In genomic region chr6:144158133-144158532, GRCh38 we compare ENCODE assay signal across 10 cellular contexts. TPM values are rescaled to one million over a fixed set of nuclear protein-coding genes. Genes with fewer than 3 reads are reported as not detected.
DNase-seq lines count a peak whose midpoint lies in the region; ATAC-seq, FAIRE-seq and TF ChIP-seq lines count a peak whose summit lies in the region.
"Had no signal": no experiment of that assay in that cellular context is flagged by ENCODE, and none has a peak within 500 bp of the region (broad histone marks: within the 10 kb centered on the region; RNA-seq: fewer than 3 reads in every experiment).

No MANE protein-coding gene starts in this region.

- peaks cover 14% of the 10 kb centered on the region for H3K4me1 ChIP-seq in astrocyte (ENCODE audit: insufficient read depth, low read length)
- H3K4me1 ChIP-seq in subcutaneous abdominal adipose tissue (ENCODE audit: control insufficient read depth in 5 of 5, insufficient read depth in 5 of 5, low read length in 5 of 5): peaks cover 19 to 79% (median 71%) of the 10 kb centered on the region in 5 donors
- H3K4me1 ChIP-seq: parathyroid adenoma had no signal

- no peaks in the 10 kb centered on the region for H3K27me3 ChIP-seq in astrocyte (ENCODE audit: insufficient read depth, low read length)
- no peaks in the 10 kb centered on the region for H3K27me3 ChIP-seq in subcutaneous abdominal adipose tissue (ENCODE audit: control insufficient read depth in 5 of 5, insufficient read depth in 4 of 5, low read length in 5 of 5)

- H3K4me1 Mint-ChIP-seq in astrocyte (ENCODE audit: low read depth, unreplicated experiment): peaks cover 19% of the 10 kb centered on the region
- H3K4me1 Mint-ChIP-seq in endothelial cell (ENCODE audit: unreplicated experiment): no peaks in the 10 kb centered on the region

- H3K9ac ChIP-seq in astrocyte (ENCODE audit: low read length): no peak overlapping the region
- H3K9ac ChIP-seq in subcutaneous abdominal adipose tissue (ENCODE audit: low read length in 5 of 5): peak overlapping the region in 2 of 5 donors; percentile 42 to 49
- H3K9ac ChIP-seq: parathyroid adenoma had no signal

- H3K27ac Mint-ChIP-seq in astrocyte (ENCODE audit: unreplicated experiment) (peak overlapping the region; percentile 24), endothelial cell (ENCODE audit: unreplicated experiment) (no peak overlapping the region)

- H3K27ac ChIP-seq in astrocyte (ENCODE audit: low read depth, low read length) (no peak overlapping the region), subcutaneous abdominal adipose tissue (ENCODE audit: low read depth, low read length) (peak overlapping the region; percentile 82)
- H3K27ac ChIP-seq: parathyroid adenoma had no signal

- H2AFZ ChIP-seq in astrocyte (ENCODE audit: low read depth, low read length): no peak overlapping the region
- H2AFZ ChIP-seq: parathyroid adenoma had no signal

- H3K36me3 ChIP-seq in astrocyte (ENCODE audit: insufficient read depth, low read length) (no peaks in the 10 kb centered on the region), subcutaneous abdominal adipose tissue (ENCODE audit: control insufficient read depth in 5 of 5, insufficient read depth in 5 of 5, low read length in 5 of 5) (peaks cover 0 to 5% (median 0%) of the 10 kb centered on the region in 5 donors)

- H3K9me3 ChIP-seq in astrocyte (ENCODE audit: insufficient read depth, low read depth, low read length) (no peaks in the 10 kb centered on the region), subcutaneous abdominal adipose tissue (ENCODE audit: control insufficient read depth in 5 of 5, low read length in 5 of 5) (no peaks in the 10 kb centered on the region)

- peak overlapping the region; percentile 22 for H3K4me2 ChIP-seq in astrocyte (ENCODE audit: low read length)

- FAIRE-seq in astrocyte (lab: Jason Lieb, UNC): peak; percentile 93

- H3K4me3 ChIP-seq in astrocyte (ENCODE audit: insufficient read depth, low read depth, low read length) (no peak overlapping the region), subcutaneous abdominal adipose tissue (ENCODE audit: low read depth in 1 of 5, low read length in 5 of 5) (no peak overlapping the region)

- ATAC-seq in GM19328 (IDR thresholded peaks at IDR 0.05; ENCODE audit: unreplicated experiment) (no peak), HG02938 (IDR thresholded peaks at IDR 0.05; ENCODE audit: unreplicated experiment) (no peak)

- H3K36me3 Mint-ChIP-seq in astrocyte (ENCODE audit: low read depth, unreplicated experiment): no peaks in the 10 kb centered on the region
- H3K36me3 Mint-ChIP-seq in endothelial cell (ENCODE audit: low read depth, unreplicated experiment): no peaks in the 10 kb centered on the region

- H3K79me2 ChIP-seq in astrocyte (ENCODE audit: insufficient read depth, low read length): no peaks in the 10 kb centered on the region
- H3K79me2 ChIP-seq: parathyroid adenoma had no signal

- DNase-seq in HK-2 (ENCODE audit: unreplicated experiment): peak; percentile 47
- DNase-seq in astrocyte (ENCODE audit: low read depth): peak; percentile 92
- peak; percentile 42 for DNase-seq in iPS-NIHi11 (ENCODE audit: low spot score)
- DNase-seq in endothelial cell (ENCODE audit: low spot score): no peak
- DNase-seq: NCI-H2081 had no signal

- H3K9me3 Mint-ChIP-seq in astrocyte (ENCODE audit: unreplicated experiment) (no peaks in the 10 kb centered on the region), endothelial cell (ENCODE audit: unreplicated experiment) (no peaks in the 10 kb centered on the region)
- H3K9me3 Mint-ChIP-seq: dendritic cell treated with granulocyte-macrophage colony-stimulating factor and Interleukin-4, amounts not matched to agents 40 ng/mL and 50 ng/mL, for 4 days had no signal

- peaks cover 7% of the 10 kb centered on the region for H3K27me3 Mint-ChIP-seq in astrocyte (ENCODE audit: low read depth, unreplicated experiment)
- peaks cover 3% of the 10 kb centered on the region for H3K27me3 Mint-ChIP-seq in endothelial cell (ENCODE audit: unreplicated experiment)
- H3K27me3 Mint-ChIP-seq: dendritic cell treated with granulocyte-macrophage colony-stimulating factor and Interleukin-4, amounts not matched to agents 40 ng/mL and 50 ng/mL, for 4 days had no signal

- no peaks in the 10 kb centered on the region for H4K20me1 ChIP-seq in astrocyte (ENCODE audit: insufficient read depth, low read length)

- TF ChIP-seq CTCF in astrocyte (IDR thresholded peaks at IDR 0.05; ENCODE audit: insufficient read depth, low read depth, low read length) (no peak), endothelial cell (IDR thresholded peaks at IDR 0.05; ENCODE audit: unreplicated experiment) (no peak)

- H3K4me3 Mint-ChIP-seq in astrocyte (ENCODE audit: unreplicated experiment) (no peak overlapping the region), endothelial cell (ENCODE audit: unreplicated experiment) (no peak overlapping the region)
- H3K4me3 Mint-ChIP-seq: dendritic cell treated with granulocyte-macrophage colony-stimulating factor and Interleukin-4, amounts not matched to agents 40 ng/mL and 50 ng/mL, for 4 days had no signal

RNA-seq across cellular contexts. Expression of gene STX11, which starts 7.8 kb away (rescaled TPM):
- total RNA-seq in astrocyte (1.9 and 2.0 TPM in 2 replicates), endothelial cell (ENCODE audit: unreplicated experiment) (not detected)
